ENCODE assay signal across 19 cellular contexts in genomic region chr3:43194069-43194468, GRCh38.
DNase-seq lines count a peak whose midpoint lies in the region; ATAC-seq lines count a peak whose summit lies in the region.
"Had no signal": no experiment of that assay in that cellular context is flagged by ENCODE, and none has a peak within 500 bp of the region (broad histone marks: within the 10 kb centered on the region; RNA-seq: fewer than 3 reads in every experiment).

No MANE protein-coding gene starts in this region.

- no peaks in the 10 kb centered on the region for H3K9me3 ChIP-seq in right cardiac atrium (ENCODE audit: control insufficient read depth, low read length)
- peaks cover 0 to 2% of the 10 kb centered on the region in 2 donors for H3K9me3 ChIP-seq in mucosa of rectum (ENCODE audit: control insufficient read depth in 2 of 2, low read length in 2 of 2)
- H3K9me3 ChIP-seq: SJSA1, stomach had no signal

- 69% methylated on average over 6 of the region's 6 CpGs for WGBS in right cardiac atrium

- H3K4me3 ChIP-seq in right cardiac atrium (ENCODE audit: low read length) (no peak overlapping the region), mucosa of rectum (ENCODE audit: low read length in 2 of 2) (peak overlapping the region in 1 of 2 donors; percentile 20)
- H3K4me3 ChIP-seq: GM23338, SJSA1, stomach had no signal

- DNase-seq in cardiac septum (ENCODE audit: low spot score) (peak; percentile 70), right cardiac atrium (no peak), glomerular visceral epithelial cell (ENCODE audit: extremely low spot score) (no peak), NCI-H345 treated with DMSO at 0.1 percent for 48 hours (lab: John Stamatoyannopoulos, UW; ENCODE audit: unreplicated experiment) (no peak)
- no peak for DNase-seq in activated naive CD4-positive, alpha-beta T cell treated with anti-CD3 and anti-CD28 coated beads, Interleukin-2, amount 50 U/mL, for 72 hours (ENCODE audit: low spot score in 2 of 2)
- DNase-seq: activated CD4-positive, alpha-beta T cell treated with anti-CD3 and anti-CD28 coated beads for 1 hour; hypothalamus; NCI-H1436 treated with DMSO at 0.1 percent for 48 hours; NCI-H748 treated with DMSO at 0.1 percent for 48 hours; nucleus accumbens; PC-3; retina; stomach had no signal

- H3K36me3 ChIP-seq in mucosa of rectum (ENCODE audit: control insufficient read depth in 2 of 2, insufficient read depth in 2 of 2, low read length in 2 of 2), result no peaks in the 10 kb centered on the region
- H3K36me3 ChIP-seq: SJSA1, stomach had no signal

- peak overlapping the region; percentile 75 to 85 for H3K27ac Mint-ChIP-seq in activated naive CD4-positive, alpha-beta T cell treated with anti-CD3 and anti-CD28 coated beads, Interleukin-2, amount 50 U/mL, for 72 hours
- H3K27ac Mint-ChIP-seq: GM23338, mesothelial cell of epicardium had no signal

- H3K9me3 Mint-ChIP-seq in activated naive CD4-positive, alpha-beta T cell treated with anti-CD3 and anti-CD28 coated beads, Interleukin-2, amount 50 U/mL, for 72 hours, result peaks cover 6 to 11% of the 10 kb centered on the region in 2 donors

- H3K4me1 ChIP-seq in right cardiac atrium (ENCODE audit: control insufficient read depth, insufficient read depth, low read length) (no peaks in the 10 kb centered on the region), mucosa of rectum (ENCODE audit: control insufficient read depth in 2 of 2, insufficient read depth in 2 of 2, low read length in 2 of 2) (peaks cover 10 to 14% of the 10 kb centered on the region in 2 donors)
- H3K4me1 ChIP-seq: stomach had no signal

- ATAC-seq in right cardiac atrium (no peak), GM19467 (IDR thresholded peaks at IDR 0.05; ENCODE audit: unreplicated experiment) (no peak), GM18909 (IDR thresholded peaks at IDR 0.05; ENCODE audit: poor library complexity, unreplicated experiment) (no peak)
- ATAC-seq in activated naive CD4-positive, alpha-beta T cell treated with anti-CD3 and anti-CD28 coated beads, Interleukin-2, amount 50 U/mL, for 72 hours, result peak in 1 of 2 donors; percentile 25
- ATAC-seq: GM23338, PC-3 had no signal

- intact Hi-C loops in cardiac septum (cut with DNase I), result no loop called here
- intact Hi-C loops in right cardiac atrium (cut with DNase I), result no loop called here

- H3K27ac ChIP-seq in right cardiac atrium (ENCODE audit: low read length) (no peak overlapping the region), mucosa of rectum (ENCODE audit: low read depth in 2 of 2, low read length in 2 of 2) (peak overlapping the region; percentile 47 to 52)
- H3K27ac ChIP-seq: SJSA1 had no signal

- H3K9ac ChIP-seq in mucosa of rectum (ENCODE audit: low read depth in 1 of 2, low read length in 2 of 2), result no peak overlapping the region

- peaks cover 7 to 17% of the 10 kb centered on the region in 2 donors for H3K36me3 Mint-ChIP-seq in activated naive CD4-positive, alpha-beta T cell treated with anti-CD3 and anti-CD28 coated beads, Interleukin-2, amount 50 U/mL, for 72 hours
- H3K36me3 Mint-ChIP-seq: mesothelial cell of epicardium had no signal

- H3K27me3 ChIP-seq in right cardiac atrium (ENCODE audit: control insufficient read depth, insufficient read depth) (no peaks in the 10 kb centered on the region), mucosa of rectum (ENCODE audit: control insufficient read depth in 2 of 2, insufficient read depth in 2 of 2, low read length in 2 of 2) (no peaks in the 10 kb centered on the region)
- H3K27me3 ChIP-seq: SJSA1, stomach had no signal
